ENCODE assay signal across 17 cellular contexts in genomic region chr17:64055183-64056142, GRCh38. TPM values are rescaled to one million over a fixed set of nuclear protein-coding genes. Genes with fewer than 3 reads are reported as not detected.
DNase-seq lines count a peak whose midpoint lies in the region; ATAC-seq and TF ChIP-seq lines count a peak whose summit lies in the region.
"Had no signal": no experiment of that assay in that cellular context is flagged by ENCODE, and none has a peak within 500 bp of the region (broad histone marks: within the 10 kb centered on the region; RNA-seq: fewer than 3 reads in every experiment).

No MANE protein-coding gene starts in this region.

- TF ChIP-seq RAD21 in HCT116 (IDR thresholded peaks at IDR 0.05; ENCODE audit: low read depth), result no peak

- H3K9ac ChIP-seq in HCT116 (ENCODE audit: low read length), result no peak overlapping the region

- H3K27me3 ChIP-seq in HCT116 (ENCODE audit: insufficient read depth, low read length), result no peaks in the 10 kb centered on the region
- no peaks in the 10 kb centered on the region for H3K27me3 ChIP-seq in right lobe of liver
- no peaks in the 10 kb centered on the region for H3K27me3 ChIP-seq in prostate gland (replicated peaks; ENCODE audit: insufficient read depth)
- H3K27me3 ChIP-seq: SJSA1 had no signal

- peaks cover 0 to 5% of the 10 kb centered on the region in 2 experiments; a peak in 1 of 4 replicates for H3K36me3 ChIP-seq in HCT116 (ENCODE audit: control insufficient read depth in 1 of 2, insufficient read depth in 2 of 2, low read length in 2 of 2)
- H3K36me3 ChIP-seq in right lobe of liver, result peaks cover 6 to 86% (median 42%) of the 10 kb centered on the region in 4 donors
- H3K36me3 ChIP-seq in prostate gland, result peaks cover 0 to 7% of the 10 kb centered on the region in 2 donors

- no peak overlapping the region for H2AFZ ChIP-seq in HCT116 (ENCODE audit: low read depth, low read length, poor library complexity, severe bottlenecking)

- peaks cover 0 to 2% (median 0%) of the 10 kb centered on the region in 3 donors for H3K27me3 Mint-ChIP-seq in CD14-positive monocyte (ENCODE audit: low read depth in 3 of 3)
- H3K27me3 Mint-ChIP-seq in activated CD4-positive, alpha-beta memory T cell treated with anti-CD3 and anti-CD28 coated beads, Interleukin-2, amount 10 ng/mL, durations not matched to agents 7 days and 5 days, result no peaks in the 10 kb centered on the region
- no peaks in the 10 kb centered on the region for H3K27me3 Mint-ChIP-seq in stimulated activated naive B cell treated with anti-CD40 and anti-IgM and Interleukin-4, amounts not matched to agents 10 μg/mL and 1 μg/mL and 100 μg/mL, for 72 hours
- H3K27me3 Mint-ChIP-seq: activated CD4-positive, alpha-beta T cell treated with anti-CD3 and anti-CD28 coated beads, Interleukin-2, amount 10 ng/mL, durations not matched to agents 7 days and 5 days had no signal

- no peaks in the 10 kb centered on the region for H3K79me2 ChIP-seq in HCT116 (ENCODE audit: insufficient read depth, low read length)

- DNase-seq in CD14-positive monocyte (ENCODE audit: low spot score), result no peak
- DNase-seq in HCT116 (ENCODE audit: low read depth, low spot score), result no peak
- no peak for DNase-seq in activated CD4-positive, alpha-beta memory T cell treated with anti-CD3 and anti-CD28 coated beads, Interleukin-2, amount 10 ng/mL, durations not matched to agents 7 days and 5 days
- DNase-seq in right lobe of liver, result no peak
- no peak for DNase-seq in NCI-H1930 (lab: John Stamatoyannopoulos, UW)
- DNase-seq in stimulated activated naive B cell treated with anti-CD40 and anti-IgM and Interleukin-4, amounts not matched to agents 10 μg/mL and 1 μg/mL and 100 μg/mL, for 72 hours, result no peak
- DNase-seq in prostate gland (ENCODE audit: low spot score), result no peak
- DNase-seq: activated CD4-positive, alpha-beta T cell treated with anti-CD3 and anti-CD28 coated beads, Interleukin-2, amount 10 ng/mL, durations not matched to agents 7 days and 5 days; EL; NCI-H2029 treated with DMSO at 0.1 percent for 48 hours; nucleus accumbens; stimulated activated CD4-positive, alpha-beta T cell treated with anti-CD3 and anti-CD28 coated beads, Interleukin-2, amount 100 ng/mL, for 24 hours had no signal

- ATAC-seq in HCT116 (peak; percentile 72), right lobe of liver (no peak), HG02610 (IDR thresholded peaks at IDR 0.05; ENCODE audit: unreplicated experiment) (no peak)
- no peak for ATAC-seq in stimulated activated naive B cell treated with anti-CD40 and anti-IgM and Interleukin-4, amounts not matched to agents 10 μg/mL and 1 μg/mL and 100 μg/mL, for 72 hours (replicated peaks)
- ATAC-seq: sciatic nerve had no signal

- no peak for TF ChIP-seq POLR2A in HCT116 (IDR thresholded peaks at IDR 0.05; ENCODE audit: borderline replicate concordance, extremely low read depth, insufficient read depth, insufficient read length)
- TF ChIP-seq POLR2A in right lobe of liver (IDR thresholded peaks at IDR 0.05), result no peak
- no peak for TF ChIP-seq POLR2A in prostate gland (IDR thresholded peaks at IDR 0.05)

- peaks cover 97 to 100% of the 10 kb centered on the region in 2 donors for H3K36me3 Mint-ChIP-seq in CD14-positive monocyte
- H3K36me3 Mint-ChIP-seq in activated CD4-positive, alpha-beta memory T cell treated with anti-CD3 and anti-CD28 coated beads, Interleukin-2, amount 10 ng/mL, durations not matched to agents 7 days and 5 days (ENCODE audit: low read depth), result peaks cover 99% of the 10 kb centered on the region
- peaks cover 33 to 55% of the 10 kb centered on the region in 2 donors for H3K36me3 Mint-ChIP-seq in stimulated activated naive B cell treated with anti-CD40 and anti-IgM and Interleukin-4, amounts not matched to agents 10 μg/mL and 1 μg/mL and 100 μg/mL, for 72 hours

- no peaks in the 10 kb centered on the region for H3K9me3 Mint-ChIP-seq in CD14-positive monocyte
- no peaks in the 10 kb centered on the region for H3K9me3 Mint-ChIP-seq in activated CD4-positive, alpha-beta memory T cell treated with anti-CD3 and anti-CD28 coated beads, Interleukin-2, amount 10 ng/mL, durations not matched to agents 7 days and 5 days
- no peaks in the 10 kb centered on the region for H3K9me3 Mint-ChIP-seq in stimulated activated naive B cell treated with anti-CD40 and anti-IgM and Interleukin-4, amounts not matched to agents 10 μg/mL and 1 μg/mL and 100 μg/mL, for 72 hours
- H3K9me3 Mint-ChIP-seq: activated CD4-positive, alpha-beta T cell treated with anti-CD3 and anti-CD28 coated beads, Interleukin-2, amount 10 ng/mL, durations not matched to agents 7 days and 5 days had no signal

- 93% methylated on average over 5 of the region's 22 CpGs for WGBS in right lobe of liver (ENCODE audit: insufficient coverage, low coverage, low lambda C conversion rate, missing lambda C conversion rate)
- WGBS in prostate gland, result 93% methylated on average over 22 of the region's 22 CpGs

- no peak for TF ChIP-seq CTCF in CD14-positive monocyte (IDR thresholded peaks at IDR 0.05)
- TF ChIP-seq CTCF in HCT116 (IDR thresholded peaks at IDR 0.05 in 2 of 3, conservative IDR thresholded peaks at IDR 0.05 in 1 of 3; ENCODE audit: borderline replicate concordance in 1 of 3, insufficient read depth in 1 of 3, low read depth in 2 of 3, low read length in 2 of 3), result peak in 1 of 3 experiments; percentile 25; a peak in 2 of 6 replicates
- TF ChIP-seq CTCF in right lobe of liver (IDR thresholded peaks at IDR 0.05), result no peak
- no peak for TF ChIP-seq CTCF in prostate gland (IDR thresholded peaks at IDR 0.05)

- RAD21 ChIA-PET in HCT116 (lab: Charles Lee; ENCODE audit: low non-redundant PET in 1 of 2, low total read pairs in 2 of 2, uncharacterized antibody in 2 of 2, unreplicated experiment in 2 of 2), result interaction anchor here in 1 of 2 experiments (1.2 kb wide), 1 partner anchor 78 kb away, joined by 4 read pairs; no protein-coding TSS in a partner anchor

- no TSS peak for BruUV-seq in HCT116 (replicated peaks; lab: Mats Ljungman, UMichigan)

- H3K4me3 ChIP-seq in HCT116 (replicated peaks in 1 of 2; ENCODE audit: low read depth in 1 of 2, low read length in 2 of 2), result no peak overlapping the region
- no peak overlapping the region for H3K4me3 ChIP-seq in right lobe of liver
- no peak overlapping the region for H3K4me3 ChIP-seq in prostate gland
- H3K4me3 ChIP-seq: SJSA1 had no signal

- intact Hi-C loops in CD14-positive monocyte (cut with micrococcal nuclease), result loop anchor here in 1 of 2 donors (2.0 kb wide), 1 partner anchor 51 kb away; no protein-coding TSS in a partner anchor
- intact Hi-C loops in HCT116 (cut with micrococcal nuclease), result no loop called here
- intact Hi-C loops in right lobe of liver (cut with DNase I), result no loop called here
- intact Hi-C loops in prostate gland (cut with DNase I), result loop anchor here (10.0 kb wide), 1 partner anchor 209 kb away; the partner anchor contains the start of gene TEX2

- no peak overlapping the region for H3K4me3 Mint-ChIP-seq in CD14-positive monocyte
- H3K4me3 Mint-ChIP-seq in activated CD4-positive, alpha-beta memory T cell treated with anti-CD3 and anti-CD28 coated beads, Interleukin-2, amount 10 ng/mL, durations not matched to agents 7 days and 5 days, result no peak overlapping the region
- no peak overlapping the region for H3K4me3 Mint-ChIP-seq in stimulated activated naive B cell treated with anti-CD40 and anti-IgM and Interleukin-4, amounts not matched to agents 10 μg/mL and 1 μg/mL and 100 μg/mL, for 72 hours
- H3K4me3 Mint-ChIP-seq: activated CD4-positive, alpha-beta T cell treated with anti-CD3 and anti-CD28 coated beads, Interleukin-2, amount 10 ng/mL, durations not matched to agents 7 days and 5 days had no signal

- POLR2A ChIA-PET in HCT116 (lab: Charles Lee), result no interaction called here
- POLR2A ChIA-PET in activated CD4-positive, alpha-beta memory T cell treated with anti-CD3 and anti-CD28 coated beads, Interleukin-2, amount 10 ng/mL, durations not matched to agents 7 days and 5 days (lab: Charles Lee), result interaction anchor here (0.6 to 2.0 kb wide), 7 partner anchors 25 to 78 kb away, joined by 3 to 8 read pairs (median 4); partner anchors contain the start of genes ERN1 and ICAM2

- H3K27ac Mint-ChIP-seq in CD14-positive monocyte, result peak overlapping the region in 4 of 7 donors; percentile 45 to 91 (median 72)
- H3K27ac Mint-ChIP-seq in activated CD4-positive, alpha-beta memory T cell treated with anti-CD3 and anti-CD28 coated beads, Interleukin-2, amount 10 ng/mL, durations not matched to agents 7 days and 5 days, result peak overlapping the region; percentile 70
- H3K27ac Mint-ChIP-seq in stimulated activated naive B cell treated with anti-CD40 and anti-IgM and Interleukin-4, amounts not matched to agents 10 μg/mL and 1 μg/mL and 100 μg/mL, for 72 hours, result no peak overlapping the region

- H3K4me2 ChIP-seq in HCT116 (ENCODE audit: low read length), result no peak overlapping the region

- H3K9me2 ChIP-seq in HCT116 (ENCODE audit: insufficient read depth), result no peaks in the 10 kb centered on the region

- H3K4me1 Mint-ChIP-seq in CD14-positive monocyte, result peaks cover 11% of the 10 kb centered on the region
- peaks cover 79% of the 10 kb centered on the region for H3K4me1 Mint-ChIP-seq in activated CD4-positive, alpha-beta memory T cell treated with anti-CD3 and anti-CD28 coated beads, Interleukin-2, amount 10 ng/mL, durations not matched to agents 7 days and 5 days
- H3K4me1 Mint-ChIP-seq in stimulated activated naive B cell treated with anti-CD40 and anti-IgM and Interleukin-4, amounts not matched to agents 10 μg/mL and 1 μg/mL and 100 μg/mL, for 72 hours, result peaks cover 19 to 30% of the 10 kb centered on the region in 2 donors

- CTCF ChIA-PET in HCT116 (lab: Charles Lee), result interaction anchor here (1.1 to 3.3 kb wide), 3 partner anchors 8 to 78 kb away, joined by 3 to 14 read pairs (median 4); no protein-coding TSS in a partner anchor
- CTCF ChIA-PET in activated CD4-positive, alpha-beta memory T cell treated with anti-CD3 and anti-CD28 coated beads, Interleukin-2, amount 10 ng/mL, durations not matched to agents 7 days and 5 days (lab: Charles Lee), result interaction anchor here (1.1 to 1.5 kb wide), 3 partner anchors 8 to 75 kb away, joined by 3 to 4 read pairs (median 3); partner anchors contain the start of gene ERN1

- H3K4me1 ChIP-seq in HCT116 (ENCODE audit: control insufficient read depth in 1 of 2, insufficient read depth in 2 of 2, low read length in 2 of 2), result peaks cover 0 to 7% of the 10 kb centered on the region in 2 experiments; a peak in 1 of 4 replicates
- peaks cover 0 to 23% (median 0%) of the 10 kb centered on the region in 4 donors for H3K4me1 ChIP-seq in right lobe of liver
- H3K4me1 ChIP-seq in prostate gland (replicated peaks), result no peaks in the 10 kb centered on the region
- H3K4me1 ChIP-seq: SJSA1 had no signal

- no peaks in the 10 kb centered on the region for H4K20me1 ChIP-seq in HCT116 (ENCODE audit: insufficient read depth)

- H3K9me3 ChIP-seq in HCT116 (ENCODE audit: control insufficient read depth in 1 of 2, insufficient read depth in 1 of 2, low read depth in 1 of 2, low read length in 2 of 2) (no peaks in the 10 kb centered on the region), right lobe of liver (no peaks in the 10 kb centered on the region), prostate gland (no peaks in the 10 kb centered on the region)
- H3K9me3 ChIP-seq: Caco-2, SJSA1 had no signal

- no peak overlapping the region for H3K27ac ChIP-seq in HCT116 (ENCODE audit: low read depth, low read length)
- peak overlapping the region in 2 of 3 donors; percentile 5 to 62 for H3K27ac ChIP-seq in right lobe of liver
- H3K27ac ChIP-seq in prostate gland, result no peak overlapping the region
- H3K27ac ChIP-seq: SJSA1 had no signal

RNA-seq across cellular contexts. Expression of gene ICAM2, which starts 35.0 kb away (rescaled TPM):
- polyA plus RNA-seq in CD14-positive monocyte, result 100 to 1,000 TPM; 174 to 186 TPM
- total RNA-seq in HCT116 (2021; ENCODE audit: unreplicated experiment) (0.61 TPM), right lobe of liver (10 to 100 TPM in 3 of 6 experiments, 1 to 10 TPM in 3; 5.5 to 16.1 (median 8.6) TPM), prostate gland (10 to 100 TPM in 1 of 2 donors, 1 to 10 TPM in 1; 7.3 to 12.6 TPM)
- polyA plus RNA-seq in HCT116 (2012), result 0.14 and 0.27 TPM in 2 replicates
- total RNA-seq in activated CD4-positive, alpha-beta memory T cell treated with anti-CD3 and anti-CD28 coated beads, Interleukin-2, amount 10 ng/mL, durations not matched to agents 7 days and 5 days, result 100 to 1,000 TPM; 118 to 122 TPM
- total RNA-seq: NCI-H460 had no signal

RNA-seq across cellular contexts. Expression of gene PRR29, which starts 57.3 kb away (rescaled TPM):
- 1 to 10 TPM; 1.4 to 2.1 TPM for polyA plus RNA-seq in CD14-positive monocyte
- total RNA-seq in HCT116 (2021; ENCODE audit: unreplicated experiment), result not detected
- polyA plus RNA-seq in HCT116 (2012), result not detected in 2 replicates
- 10 to 100 TPM; 12.0 to 15.1 TPM for total RNA-seq in activated CD4-positive, alpha-beta memory T cell treated with anti-CD3 and anti-CD28 coated beads, Interleukin-2, amount 10 ng/mL, durations not matched to agents 7 days and 5 days
- under 1 TPM in 3 of 6 experiments, not detected in 3; 0.07 to 0.33 (median 0.12) TPM for total RNA-seq in right lobe of liver
- under 1 TPM; 0.09 to 0.74 TPM for total RNA-seq in prostate gland
- total RNA-seq: Caco-2, NCI-H460 had no signal

Comparison
In these comparisons a context has a peak if more than half of its experiments do, and no peak if none do; other contexts are left out.
1. H3K27ac ChIP-seq: peak in right lobe of liver (2 of 3); none in HCT116 (single experiment) and prostate gland (0 of 2).
2. RNA of gene ICAM2, which starts 35.0 kb away (total RNA-seq): 118 to 122 TPM in activated CD4-positive, alpha-beta memory T cell treated with anti-CD3 and anti-CD28 coated beads, Interleukin-2, amount 10 ng/mL, durations not matched to agents 7 days and 5 days; 7.3 to 12.6 TPM in prostate gland, 5.5 to 16.1 TPM in right lobe of liver and 0.61 TPM in HCT116 (single experiment); every median in the first group is over 4 times any median in the second.
3. RNA of gene PRR29, which starts 57.3 kb away (total RNA-seq): 12.0 to 15.1 TPM in activated CD4-positive, alpha-beta memory T cell treated with anti-CD3 and anti-CD28 coated beads, Interleukin-2, amount 10 ng/mL, durations not matched to agents 7 days and 5 days; 0.09 to 0.74 TPM in prostate gland, 0.07 to 0.33 TPM in right lobe of liver and not detected in HCT116 (single experiment); every median in the first group is over 4 times any median in the second.